8 cellular contexts compared by ENCODE assay signal in genomic region chr18:69400976-69401474, GRCh38. TPM values are rescaled to one million over a fixed set of nuclear protein-coding genes. Genes with fewer than 3 reads are reported as not detected.
A peak's percentile ranks its signal among the peaks of the same experiment; 100 is the strongest.
DNase-seq lines count a peak whose midpoint lies in the region; ATAC-seq lines count a peak whose summit lies in the region.

No MANE protein-coding gene starts in this region.

- no peaks in the 10 kb centered on the region for H3K27me3 ChIP-seq in right cardiac atrium (ENCODE audit: control insufficient read depth, insufficient read depth)
- peaks cover 41% of the 10 kb centered on the region for H3K27me3 ChIP-seq in skeletal muscle satellite cell (ENCODE audit: control insufficient read depth, insufficient read depth, low read length)

- H3K9me3 Mint-ChIP-seq in activated T-cell treated with anti-CD3 and anti-CD28 coated beads, Interleukin-2, amount 50 U/mL, for 72 hours = no peaks in the 10 kb centered on the region

- H3K27me3 Mint-ChIP-seq in activated T-cell treated with anti-CD3 and anti-CD28 coated beads, Interleukin-2, amount 50 U/mL, for 72 hours (ENCODE audit: low read depth) = peaks cover 59% of the 10 kb centered on the region

- peak; percentile 43 to 45 for ATAC-seq in activated T-cell treated with anti-CD3 and anti-CD28 coated beads, Interleukin-2, amount 50 U/mL, for 72 hours (replicated peaks in 1 of 2)
- peak; percentile 17 to 34 for ATAC-seq in right cardiac atrium
- ATAC-seq in HG03521 (IDR thresholded peaks at IDR 0.05; ENCODE audit: unreplicated experiment) = no peak
- no peak for ATAC-seq in GM18873 (IDR thresholded peaks at IDR 0.05; ENCODE audit: low FRiP score, unreplicated experiment)

- H3K4me1 ChIP-seq in right cardiac atrium (ENCODE audit: control insufficient read depth, insufficient read depth, low read length) (no peaks in the 10 kb centered on the region), skeletal muscle satellite cell (ENCODE audit: control insufficient read depth, insufficient read depth, low read length) (peaks cover 9% of the 10 kb centered on the region)

- no peak overlapping the region for H3K9ac ChIP-seq in skeletal muscle satellite cell (ENCODE audit: low read depth, low read length)

- WGBS in right cardiac atrium = under 1% methylated on average over 65 of the region's 65 CpGs

- intact Hi-C loops in right cardiac atrium (cut with DNase I) = no loop called here

- H3K27ac Mint-ChIP-seq in activated T-cell treated with anti-CD3 and anti-CD28 coated beads, Interleukin-2, amount 50 U/mL, for 72 hours = no peak overlapping the region

- H3K4me3 ChIP-seq in right cardiac atrium (ENCODE audit: low read length) (peak overlapping the region; percentile 86), skeletal muscle satellite cell (ENCODE audit: low read length) (peak overlapping the region; percentile 76)

- H3K36me3 Mint-ChIP-seq in activated T-cell treated with anti-CD3 and anti-CD28 coated beads, Interleukin-2, amount 50 U/mL, for 72 hours (ENCODE audit: insufficient read depth in 2 of 2) = no peaks in the 10 kb centered on the region

- peak overlapping the region; percentile 64 to 77 for H3K4me3 Mint-ChIP-seq in activated T-cell treated with anti-CD3 and anti-CD28 coated beads, Interleukin-2, amount 50 U/mL, for 72 hours

- peaks cover 14% of the 10 kb centered on the region for H3K4me1 Mint-ChIP-seq in activated T-cell treated with anti-CD3 and anti-CD28 coated beads, Interleukin-2, amount 50 U/mL, for 72 hours (ENCODE audit: low read depth)

- DNase-seq in NCI-H2227 (lab: John Stamatoyannopoulos, UW; ENCODE audit: unreplicated experiment) (peak; percentile 49), NCI-H2227 treated with DMSO at 0.1 percent for 48 hours (lab: John Stamatoyannopoulos, UW) (no peak), right cardiac atrium (peak; percentile 15 to 72 (median 69)), epidermal melanocyte (ENCODE audit: insufficient read length, low spot score) (no peak)
- DNase-seq in activated T-cell treated with anti-CD3 and anti-CD28 coated beads, Interleukin-2, amount 50 U/mL, for 72 hours = peak in 1 of 2 donors; percentile 10

- peak overlapping the region; percentile 96 for H3K4me2 ChIP-seq in skeletal muscle satellite cell (ENCODE audit: low read length)

- peak overlapping the region; percentile 69 for H3K27ac ChIP-seq in right cardiac atrium (ENCODE audit: low read length)

- no peaks in the 10 kb centered on the region for H3K9me3 ChIP-seq in right cardiac atrium (ENCODE audit: control insufficient read depth, low read length)
- H3K9me3 ChIP-seq in skeletal muscle satellite cell (replicated peaks; ENCODE audit: low read length) = no peaks in the 10 kb centered on the region

- no peaks in the 10 kb centered on the region for H3K36me3 ChIP-seq in skeletal muscle satellite cell (ENCODE audit: insufficient read depth, low read length)

RNA-seq across cellular contexts. Expression of gene DOK6, which starts 0.3 kb away (rescaled TPM):
- not detected for total RNA-seq in activated T-cell treated with anti-CD3 and anti-CD28 coated beads, Interleukin-2, amount 50 U/mL, for 72 hours
- total RNA-seq in right cardiac atrium = 10 to 100 TPM in 1 of 4 donors, 1 to 10 TPM in 3; 7.5 to 12.4 (median 8.8) TPM
- polyA plus RNA-seq in right cardiac atrium = 3.9 TPM
- total RNA-seq in skeletal muscle satellite cell (2012; rRNA removed) = under 0.01 TPM in 1 of 2 replicates, not detected in the other

Comparison
In these comparisons a context has a peak if more than half of its experiments do, and no peak if none do; other contexts are left out.
1. DNase-seq: peak in NCI-H2227 (single experiment) and right cardiac atrium (3 of 3); none in NCI-H2227 treated with DMSO at 0.1 percent for 48 hours (single experiment) and epidermal melanocyte (single experiment).
2. ATAC-seq: peak in activated T-cell treated with anti-CD3 and anti-CD28 coated beads, Interleukin-2, amount 50 U/mL, for 72 hours (2 of 2) and right cardiac atrium (2 of 2); none in HG03521 (single experiment) and GM18873 (single experiment).
3. RNA of gene DOK6, which starts 0.3 kb away (total RNA-seq): 7.5 to 12.4 TPM in right cardiac atrium; not detected in activated T-cell treated with anti-CD3 and anti-CD28 coated beads, Interleukin-2, amount 50 U/mL, for 72 hours; every median in the first group is over 4 times any median in the second.